In the genomic region with DNA sequence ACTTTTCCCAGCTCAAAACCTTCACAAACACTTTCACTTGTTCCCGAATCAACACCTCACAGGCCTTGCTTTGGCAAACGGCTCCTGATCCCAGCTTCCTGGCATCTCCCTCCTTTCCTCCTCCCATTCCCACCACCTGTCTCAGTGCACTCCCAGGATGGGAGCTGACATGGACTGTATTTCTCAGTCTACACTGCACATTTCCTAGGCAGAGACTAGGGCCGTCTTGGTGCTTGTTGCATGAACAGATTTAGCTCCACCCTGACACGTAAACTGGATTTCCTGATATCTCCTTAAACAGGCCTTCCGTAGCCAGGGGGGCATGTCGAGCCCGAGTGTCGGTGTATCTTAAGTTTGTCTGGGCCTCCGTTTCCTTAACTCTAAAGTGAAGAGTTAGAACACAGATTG, we compare ENCODE assay signal across 8 cellular contexts. TPM values are rescaled to one million over a fixed set of nuclear protein-coding genes. Genes with fewer than 3 reads are reported as not detected.
DNase-seq lines count a peak whose midpoint lies in the region; ATAC-seq and TF ChIP-seq lines count a peak whose summit lies in the region.

No MANE protein-coding gene starts in this region.

- peaks cover 32% of the 10 kb centered on the region for H3K4me1 ChIP-seq in lower lobe of right lung
- H3K4me1 ChIP-seq in tibial artery: peaks cover 0 to 31% (median 12%) of the 10 kb centered on the region in 4 donors

- H3K4me1 Mint-ChIP-seq in activated naive CD4-positive, alpha-beta T cell treated with anti-CD3 and anti-CD28 coated beads, Interleukin-2, amount 10 ng/mL, durations not matched to agents 7 days and 5 days: peaks cover 26% of the 10 kb centered on the region
- H3K4me1 Mint-ChIP-seq in WTC11: peaks cover 20% of the 10 kb centered on the region

- H3K36me3 Mint-ChIP-seq in activated naive CD4-positive, alpha-beta T cell treated with anti-CD3 and anti-CD28 coated beads, Interleukin-2, amount 10 ng/mL, durations not matched to agents 7 days and 5 days: peaks cover 22% of the 10 kb centered on the region
- no peaks in the 10 kb centered on the region for H3K36me3 Mint-ChIP-seq in WTC11

- H3K27ac ChIP-seq in lower lobe of right lung: peak overlapping the region; percentile 98
- peak overlapping the region; percentile 96 to 99 for H3K27ac ChIP-seq in tibial artery

- H3K36me3 ChIP-seq in lower lobe of right lung: peaks cover 9% of the 10 kb centered on the region
- H3K36me3 ChIP-seq in tibial artery: peaks cover under 1 to 8% (median under 1%) of the 10 kb centered on the region in 3 donors

- no peak for TF ChIP-seq CTCF in WTC11 (IDR thresholded peaks at IDR 0.05)
- TF ChIP-seq CTCF in lower lobe of right lung (IDR thresholded peaks at IDR 0.05): no peak
- no peak for TF ChIP-seq CTCF in tibial artery (IDR thresholded peaks at IDR 0.05)

- ATAC-seq in WTC11: no peak
- ATAC-seq in lower lobe of right lung: no peak

- POLR2A ChIA-PET in WTC11 (lab: Charles Lee): no interaction called here

- peaks cover 22% of the 10 kb centered on the region for H3K27me3 Mint-ChIP-seq in activated naive CD4-positive, alpha-beta T cell treated with anti-CD3 and anti-CD28 coated beads, Interleukin-2, amount 10 ng/mL, durations not matched to agents 7 days and 5 days
- H3K27me3 Mint-ChIP-seq in WTC11 (ENCODE audit: low read depth): peaks cover 7% of the 10 kb centered on the region

- DNase-seq in activated naive CD4-positive, alpha-beta T cell treated with anti-CD3 and anti-CD28 coated beads, Interleukin-2, amount 10 ng/mL, durations not matched to agents 7 days and 5 days: no peak
- no peak for DNase-seq in activated naive CD4-positive, alpha-beta T cell (lab: John Stamatoyannopoulos, UW)
- no peak for DNase-seq in WTC11 (ENCODE audit: low spot score)
- DNase-seq in lower lobe of right lung: no peak
- DNase-seq in tibial artery: no peak
- DNase-seq in NCI-H2227 (lab: John Stamatoyannopoulos, UW; ENCODE audit: unreplicated experiment): no peak
- DNase-seq in midbrain (lab: John Stamatoyannopoulos, UW): no peak
- no peak for DNase-seq in putamen (ENCODE audit: low spot score)

- no peaks in the 10 kb centered on the region for H3K9me3 Mint-ChIP-seq in activated naive CD4-positive, alpha-beta T cell treated with anti-CD3 and anti-CD28 coated beads, Interleukin-2, amount 10 ng/mL, durations not matched to agents 7 days and 5 days
- no peaks in the 10 kb centered on the region for H3K9me3 Mint-ChIP-seq in WTC11

- CTCF ChIA-PET in activated naive CD4-positive, alpha-beta T cell treated with anti-CD3 and anti-CD28 coated beads, Interleukin-2, amount 10 ng/mL, durations not matched to agents 7 days and 5 days (lab: Charles Lee): no interaction called here
- CTCF ChIA-PET in WTC11 (lab: Charles Lee): interaction anchor here (0.6 to 1.2 kb wide), 3 partner anchors 41 to 203 kb away, joined by 3 to 4 read pairs (median 4); a partner anchor contains a TSS

- intact Hi-C loops in lower lobe of right lung (cut with DNase I) (no loop called here), tibial artery (cut with DNase I; ENCODE audit: low total_unique reads) (loop anchor here (5.0 to 10.0 kb wide), 2 partner anchors 56 to 406 kb away; no protein-coding TSS in a partner anchor)

- peak overlapping the region; percentile 88 for H3K4me3 ChIP-seq in lower lobe of right lung
- H3K4me3 ChIP-seq in tibial artery: no peak overlapping the region

- no peak overlapping the region for H3K4me3 Mint-ChIP-seq in activated naive CD4-positive, alpha-beta T cell treated with anti-CD3 and anti-CD28 coated beads, Interleukin-2, amount 10 ng/mL, durations not matched to agents 7 days and 5 days
- peak overlapping the region; percentile 66; the same call in 1 of the 2 replicates for H3K4me3 Mint-ChIP-seq in WTC11

- no peaks in the 10 kb centered on the region for H3K9me3 ChIP-seq in lower lobe of right lung
- H3K9me3 ChIP-seq in tibial artery: no peaks in the 10 kb centered on the region

- H3K27me3 ChIP-seq in lower lobe of right lung (ENCODE audit: low read depth) (no peaks in the 10 kb centered on the region), tibial artery (no peaks in the 10 kb centered on the region)

- peak overlapping the region; percentile 94 for H3K27ac Mint-ChIP-seq in activated naive CD4-positive, alpha-beta T cell treated with anti-CD3 and anti-CD28 coated beads, Interleukin-2, amount 10 ng/mL, durations not matched to agents 7 days and 5 days
- H3K27ac Mint-ChIP-seq in WTC11: peak overlapping the region; percentile 46; the same call in 1 of the 2 replicates

TF ChIP-seq in WTC11, 78 proteins besides CTCF, POLR2A, EP300 and RAD21:
- TF ChIP-seq, protein P1, sequence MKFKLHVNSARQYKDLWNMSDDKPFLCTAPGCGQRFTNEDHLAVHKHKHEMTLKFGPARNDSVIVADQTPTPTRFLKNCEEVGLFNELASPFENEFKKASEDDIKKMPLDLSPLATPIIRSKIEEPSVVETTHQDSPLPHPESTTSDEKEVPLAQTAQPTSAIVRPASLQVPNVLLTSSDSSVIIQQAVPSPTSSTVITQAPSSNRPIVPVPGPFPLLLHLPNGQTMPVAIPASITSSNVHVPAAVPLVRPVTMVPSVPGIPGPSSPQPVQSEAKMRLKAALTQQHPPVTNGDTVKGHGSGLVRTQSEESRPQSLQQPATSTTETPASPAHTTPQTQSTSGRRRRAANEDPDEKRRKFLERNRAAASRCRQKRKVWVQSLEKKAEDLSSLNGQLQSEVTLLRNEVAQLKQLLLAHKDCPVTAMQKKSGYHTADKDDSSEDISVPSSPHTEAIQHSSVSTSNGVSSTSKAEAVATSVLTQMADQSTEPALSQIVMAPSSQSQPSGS (CRISPR knock-in tag; IDR thresholded peaks at IDR 0.05; ENCODE audit: borderline replicate concordance, low read depth): no peak

RNA-seq across cellular contexts. Expression of a gene that starts 0.8 kb away (rescaled TPM):
- total RNA-seq in WTC11 (2021) (2.8 to 3.8 TPM (median 3.2 TPM) in 3 replicates), lower lobe of right lung (9.9 TPM)

RNA-seq across cellular contexts. Expression of a gene that starts 2.8 kb away (rescaled TPM):
- total RNA-seq in WTC11 (2021): not detected in 3 replicates
- total RNA-seq in lower lobe of right lung: 0.18 TPM
